ENCODE assay signal across 11 cellular contexts in genomic region chr16:4501071-4501478, GRCh38. TPM values are rescaled to one million over a fixed set of nuclear protein-coding genes. Genes with fewer than 3 reads are reported as not detected.
A peak's percentile ranks its signal among the peaks of the same experiment; 100 is the strongest.
DNase-seq lines count a peak whose midpoint lies in the region; ATAC-seq, FAIRE-seq and TF ChIP-seq lines count a peak whose summit lies in the region.
"Had no signal": no experiment of that assay in that cellular context is flagged by ENCODE, and none has a peak within 500 bp of the region (broad histone marks: within the 10 kb centered on the region; RNA-seq: fewer than 3 reads in every experiment).

No MANE protein-coding gene starts in this region.

- H3K4me1 ChIP-seq in HCT116 (ENCODE audit: control insufficient read depth in 1 of 2, insufficient read depth in 2 of 2, low read length in 2 of 2) (peaks cover 34 to 57% of the 10 kb centered on the region in 2 experiments), mammary epithelial cell (ENCODE audit: insufficient read depth, low read length) (peaks cover 56% of the 10 kb centered on the region), small intestine (ENCODE audit: control insufficient read depth in 2 of 2, insufficient read depth in 1 of 2, low read depth in 1 of 2, low read length in 1 of 2) (peaks cover 8 to 15% of the 10 kb centered on the region in 2 donors)

- in situ Hi-C loops in mammary epithelial cell (cut with MboI; ENCODE audit: low sequenced_read_pairs in 2 of 2): no loop called here

- H3K9me2 ChIP-seq in HCT116 (ENCODE audit: insufficient read depth): no peaks in the 10 kb centered on the region

- no peak overlapping the region for H2AFZ ChIP-seq in HCT116 (ENCODE audit: low read depth, low read length, poor library complexity, severe bottlenecking)
- H2AFZ ChIP-seq in mammary epithelial cell (ENCODE audit: low read depth, low read length): no peak overlapping the region

- dilution Hi-C loops in mammary epithelial cell (cut with HindIII; ENCODE audit: low sequenced_read_pairs): loop anchor here (5.0 to 10.0 kb wide), 2 partner anchors 39 to 254 kb away; no protein-coding TSS in a partner anchor

- 39% methylated on average over 5 of the region's 5 CpGs for WGBS in mammary epithelial cell (ENCODE audit: low coverage, missing lambda C conversion rate)
- 14 to 32% (median 27%) methylated on average over 5 of the region's 5 CpGs for WGBS in small intestine, 3 donors

- H3K27me3 ChIP-seq in HCT116 (ENCODE audit: insufficient read depth, low read length): no peaks in the 10 kb centered on the region
- no peaks in the 10 kb centered on the region for H3K27me3 ChIP-seq in mammary epithelial cell (ENCODE audit: insufficient read depth, low read length)
- no peaks in the 10 kb centered on the region for H3K27me3 ChIP-seq in small intestine (ENCODE audit: control insufficient read depth in 2 of 2, insufficient read depth in 2 of 2, low read length in 2 of 2)

- DNase-seq in HCT116 (ENCODE audit: low read depth, low spot score) (no peak), mammary epithelial cell (no peak), left colon (no peak), small intestine (peak; percentile 62), T-helper 9 cell (no peak), GM10248 (ENCODE audit: extremely low spot score) (no peak), NCI-H2227 (lab: John Stamatoyannopoulos, UW; ENCODE audit: unreplicated experiment) (no peak)
- DNase-seq: NCI-H2171; stimulated activated CD4-positive, alpha-beta T cell treated with anti-CD3 and anti-CD28 coated beads, Interleukin-2, amount 100 ng/mL, for 24 hours had no signal

- no peak for ATAC-seq in HCT116
- peak; percentile 66 for ATAC-seq in left colon
- ATAC-seq in HG03045 (IDR thresholded peaks at IDR 0.05; ENCODE audit: unreplicated experiment): no peak

- BruUV-seq in HCT116 (replicated peaks; lab: Mats Ljungman, UMichigan) (no TSS peak), mammary epithelial cell (replicated peaks; lab: Mats Ljungman, UMichigan) (no TSS peak)

- intact Hi-C loops in HCT116 (cut with micrococcal nuclease) (no loop called here), mammary epithelial cell (cut with micrococcal nuclease) (no loop called here), left colon (cut with DNase I, micrococcal nuclease) (no loop called here)

- CTCF ChIA-PET in HCT116 (lab: Charles Lee): interaction anchor here (1.4 kb wide), 1 partner anchor 85 kb away, joined by 3 read pairs; no protein-coding TSS in a partner anchor
- CTCF ChIA-PET in mammary epithelial cell (lab: Charles Lee; ENCODE audit: low non-redundant PET): interaction anchor here (0.6 to 0.7 kb wide), 2 partner anchors 38 to 84 kb away, joined by 3 read pairs; no protein-coding TSS in a partner anchor
- CTCF ChIA-PET in GM10248 (lab: Yijun Ruan, JAX): interaction anchor here (0.9 to 2.7 kb wide), 10 partner anchors 14 to 115 kb away, joined by 3 to 11 read pairs (median 4); partner anchors contain the start of gene HMOX2

- H3K9ac ChIP-seq in HCT116 (ENCODE audit: low read length) (no peak overlapping the region), mammary epithelial cell (ENCODE audit: insufficient read depth, low read length) (no peak overlapping the region)

- H3K4me3 ChIP-seq in HCT116 (replicated peaks in 1 of 2; ENCODE audit: low read depth in 1 of 2, low read length in 2 of 2) (no peak overlapping the region), mammary epithelial cell (replicated peaks in 1 of 3; ENCODE audit: insufficient read depth in 1 of 3, low read depth in 2 of 3, low read length in 3 of 3) (no peak overlapping the region), small intestine (ENCODE audit: low read depth in 1 of 2, low read length in 2 of 2) (no peak overlapping the region)

- RAD21 ChIA-PET in HCT116 (lab: Charles Lee; ENCODE audit: low non-redundant PET in 1 of 2, low total read pairs in 2 of 2, uncharacterized antibody in 2 of 2, unreplicated experiment in 2 of 2): no interaction called here

- TF ChIP-seq RAD21 in HCT116 (IDR thresholded peaks at IDR 0.05; ENCODE audit: low read depth): no peak

- H3K9me3 ChIP-seq in HCT116 (ENCODE audit: control insufficient read depth in 1 of 2, insufficient read depth in 1 of 2, low read depth in 1 of 2, low read length in 2 of 2) (no peaks in the 10 kb centered on the region), mammary epithelial cell (replicated peaks; ENCODE audit: insufficient read depth, low read length) (no peaks in the 10 kb centered on the region), small intestine (ENCODE audit: control insufficient read depth, low read depth) (no peaks in the 10 kb centered on the region)

- no peak for TF ChIP-seq POLR2A in HCT116 (IDR thresholded peaks at IDR 0.05; ENCODE audit: borderline replicate concordance, extremely low read depth, insufficient read depth, insufficient read length)

- no peak for FAIRE-seq in small intestine (lab: Jason Lieb, UNC)

- H3K79me2 ChIP-seq in HCT116 (ENCODE audit: insufficient read depth, low read length): peaks cover 84% of the 10 kb centered on the region
- H3K79me2 ChIP-seq in mammary epithelial cell (ENCODE audit: insufficient read depth, low read length): peaks cover 89% of the 10 kb centered on the region

- H3K27ac ChIP-seq in HCT116 (ENCODE audit: low read depth, low read length): no peak overlapping the region
- peak overlapping the region; percentile 13 for H3K27ac ChIP-seq in mammary epithelial cell (ENCODE audit: insufficient read depth, low read depth, low read length)
- H3K27ac ChIP-seq in small intestine (ENCODE audit: low read depth in 1 of 2, low read length in 1 of 2): peak overlapping the region; percentile 65 to 66

- H3K36me3 ChIP-seq in HCT116 (ENCODE audit: control insufficient read depth in 1 of 2, insufficient read depth in 2 of 2, low read length in 2 of 2) (peaks cover 2 to 7% of the 10 kb centered on the region in 2 experiments; a peak in 2 of 4 replicates), mammary epithelial cell (ENCODE audit: insufficient read depth, low read length) (peaks cover 2% of the 10 kb centered on the region), small intestine (ENCODE audit: control insufficient read depth in 2 of 2, insufficient read depth in 2 of 2, low read length in 2 of 2) (peaks cover 0 to 8% of the 10 kb centered on the region in 2 donors)

- no peak for TF ChIP-seq CTCF in HCT116 (IDR thresholded peaks at IDR 0.05 in 2 of 3, conservative IDR thresholded peaks at IDR 0.05 in 1 of 3; ENCODE audit: borderline replicate concordance in 1 of 3, insufficient read depth in 1 of 3, low read depth in 2 of 3, low read length in 2 of 3)
- no peak for TF ChIP-seq CTCF in mammary epithelial cell (conservative IDR thresholded peaks at IDR 0.05 in 1 of 2, IDR thresholded peaks at IDR 0.05 in 1 of 2; ENCODE audit: extremely low read depth in 1 of 2, insufficient read depth in 1 of 2, low read depth in 1 of 2, low read length in 2 of 2)
- no peak for TF ChIP-seq CTCF in GM10248 (IDR thresholded peaks at IDR 0.05; ENCODE audit: control extremely low read depth, extremely low read depth, low read depth, missing control alignments)

- POLR2A ChIA-PET in HCT116 (lab: Charles Lee) (no interaction called here), GM10248 (lab: Yijun Ruan, JAX) (interaction anchor here (0.6 kb wide), 2 partner anchors 54 to 130 kb away, joined by 3 to 4 read pairs; no protein-coding TSS in a partner anchor)

- H3K4me2 ChIP-seq in HCT116 (ENCODE audit: low read length) (peak overlapping the region; percentile 56; the same call in 1 of the 2 replicates), mammary epithelial cell (ENCODE audit: insufficient read depth, low read depth, low read length) (peak overlapping the region; percentile 47)

- H4K20me1 ChIP-seq in HCT116 (ENCODE audit: insufficient read depth): peaks cover 5% of the 10 kb centered on the region; the same call in 1 of the 2 replicates
- H4K20me1 ChIP-seq in mammary epithelial cell (ENCODE audit: insufficient read depth, low read length): no peaks in the 10 kb centered on the region

TF ChIP-seq in HCT116, 20 proteins besides CTCF, POLR2A, EP300 and RAD21:
- no peak for TF ChIP-seq MAX (IDR thresholded peaks at IDR 0.05)
- TF ChIP-seq EGR1 (IDR thresholded peaks at IDR 0.05; ENCODE audit: low read depth): no peak

RNA-seq across cellular contexts. Expression of gene HMOX2, which starts 24.9 kb away (rescaled TPM):
- 55.1 TPM for total RNA-seq in HCT116 (2021; ENCODE audit: unreplicated experiment)
- polyA plus RNA-seq in HCT116 (2012): 59.4 and 61.2 TPM in 2 replicates
- total RNA-seq in mammary epithelial cell: 10 to 100 TPM; 55.8 to 98.4 TPM
- 113 TPM for polyA plus RNA-seq in mammary epithelial cell
- polyA minus RNA-seq in mammary epithelial cell: 96.6 TPM
- 10 to 100 TPM; 61.2 to 65.2 TPM for total RNA-seq in left colon
- 10 to 100 TPM; 62.7 to 89.7 (median 86.5) TPM for polyA plus RNA-seq in small intestine

RNA-seq across cellular contexts. Expression of gene NMRAL1, which starts 26.6 kb away (rescaled TPM):
- total RNA-seq in HCT116 (2021; ENCODE audit: unreplicated experiment) (76.7 TPM), mammary epithelial cell (10 to 100 TPM; 55.7 to 62.8 TPM), left colon (10 to 100 TPM; 36.9 to 39.6 TPM)
- polyA plus RNA-seq in HCT116 (2012): 66.3 and 79.9 TPM in 2 replicates
- polyA plus RNA-seq in mammary epithelial cell (81.2 TPM), small intestine (10 to 100 TPM; 53.9 to 70.9 (median 58.1) TPM)
- 62.6 TPM for polyA minus RNA-seq in mammary epithelial cell

RNA-seq across cellular contexts. Expression of gene CDIP1, which starts 37.5 kb away (rescaled TPM):
- total RNA-seq in HCT116 (2021; ENCODE audit: unreplicated experiment) (7.2 TPM), mammary epithelial cell (10 to 100 TPM; 63.3 to 81.8 TPM), left colon (10 to 100 TPM; 17.1 to 26.8 TPM)
- 6.9 and 7.9 TPM in 2 replicates for polyA plus RNA-seq in HCT116 (2012)
- polyA plus RNA-seq in mammary epithelial cell (56.7 TPM), small intestine (10 to 100 TPM; 26.5 to 49.9 (median 37.0) TPM)
- 82.2 TPM for polyA minus RNA-seq in mammary epithelial cell

RNA-seq across cellular contexts. Expression of gene C16orf96, which starts 55.1 kb away (rescaled TPM):
- total RNA-seq in HCT116 (2021; ENCODE audit: unreplicated experiment) (0.10 TPM), mammary epithelial cell (under 1 TPM in 1 of 2 donors, not detected in 1; 0.17 TPM), left colon (under 1 TPM in 1 of 2 donors, not detected in 1; 0.11 TPM)
- 0.04 TPM in 1 of 2 replicates, not detected in the other for polyA plus RNA-seq in HCT116 (2012)
- polyA plus RNA-seq in mammary epithelial cell (not detected), small intestine (under 1 TPM in 1 of 3 donors, not detected in 2; 0.03 TPM)
- polyA minus RNA-seq in mammary epithelial cell: not detected
- total RNA-seq: Daoy had no signal
